Comparison of ENCODE assay signal across 1 cellular context in the genomic region with DNA sequence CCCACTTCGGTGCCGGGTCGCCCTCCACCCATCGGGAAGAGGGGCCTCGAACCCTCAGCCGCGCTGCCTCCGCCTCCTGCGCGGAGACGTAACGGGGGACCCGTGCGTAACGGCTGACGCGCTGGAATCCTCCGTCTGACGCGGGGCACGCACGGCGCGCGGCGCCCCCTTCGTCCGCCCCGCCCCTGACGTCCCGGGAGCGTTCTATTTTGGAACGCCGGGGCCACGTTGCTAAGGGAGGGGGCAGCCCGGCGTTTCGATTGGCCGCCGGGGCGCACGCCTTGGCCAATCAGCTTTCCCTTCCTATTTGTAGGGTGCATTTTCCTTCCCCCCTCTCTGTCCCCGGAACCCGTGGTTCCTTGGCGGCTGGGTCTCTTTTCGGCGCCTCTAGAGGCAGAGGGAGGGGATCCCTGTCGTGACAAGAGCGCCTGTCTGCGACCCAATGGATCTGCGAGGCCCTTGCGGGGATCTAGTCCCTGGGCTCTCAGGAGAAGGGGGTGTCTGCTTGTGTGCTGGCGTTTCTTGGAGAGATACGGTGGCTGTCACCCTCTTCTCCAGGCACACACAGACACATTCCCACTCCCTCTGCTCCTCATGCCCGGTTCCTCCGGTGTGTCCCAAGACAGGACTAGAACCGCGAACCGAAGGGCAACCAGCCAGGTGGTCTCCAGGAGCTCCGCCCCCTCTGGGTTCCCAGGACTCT.
TF ChIP-seq lines count a peak whose summit lies in the region.

No MANE protein-coding gene starts in this region.

TF ChIP-seq in HepG2, 621 proteins besides CTCF, POLR2A, EP300 and RAD21 (continued from another document and continues in another):
- no peak for TF ChIP-seq ZBED4 (CRISPR knock-in tag; IDR thresholded peaks at IDR 0.05; ENCODE audit: borderline replicate concordance)
- TF ChIP-seq MEF2D (CRISPR knock-in tag; IDR thresholded peaks at IDR 0.05) = peak; percentile 71
- TF ChIP-seq ZBTB3 (CRISPR knock-in tag; IDR thresholded peaks at IDR 0.05; ENCODE audit: borderline replicate concordance, low read depth) = 0 out of 2 replicates have a peak, but pooled peaks have one; percentile 38
- TF ChIP-seq, protein P1, sequence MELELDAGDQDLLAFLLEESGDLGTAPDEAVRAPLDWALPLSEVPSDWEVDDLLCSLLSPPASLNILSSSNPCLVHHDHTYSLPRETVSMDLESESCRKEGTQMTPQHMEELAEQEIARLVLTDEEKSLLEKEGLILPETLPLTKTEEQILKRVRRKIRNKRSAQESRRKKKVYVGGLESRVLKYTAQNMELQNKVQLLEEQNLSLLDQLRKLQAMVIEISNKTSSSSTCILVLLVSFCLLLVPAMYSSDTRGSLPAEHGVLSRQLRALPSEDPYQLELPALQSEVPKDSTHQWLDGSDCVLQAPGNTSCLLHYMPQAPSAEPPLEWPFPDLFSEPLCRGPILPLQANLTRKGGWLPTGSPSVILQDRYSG (CRISPR knock-in tag; IDR thresholded peaks at IDR 0.05) = no peak
- TF ChIP-seq HOXA9 (CRISPR knock-in tag; IDR thresholded peaks at IDR 0.05; ENCODE audit: borderline replicate concordance) = no peak
- TF ChIP-seq KMT2B (CRISPR knock-in tag; IDR thresholded peaks at IDR 0.05) = no peak
- TF ChIP-seq PITX1 (CRISPR knock-in tag; IDR thresholded peaks at IDR 0.05) = no peak; the same call in 1 of the 2 replicates
- no peak for TF ChIP-seq SMAD9 (CRISPR knock-in tag; IDR thresholded peaks at IDR 0.05)
- no peak for TF ChIP-seq TEF (CRISPR knock-in tag; IDR thresholded peaks at IDR 0.05)
- no peak for TF ChIP-seq NR3C1 (CRISPR knock-in tag; IDR thresholded peaks at IDR 0.05)
- no peak for TF ChIP-seq ZBTB20 (CRISPR knock-in tag; IDR thresholded peaks at IDR 0.05; ENCODE audit: borderline replicate concordance, low read depth)
- no peak for TF ChIP-seq ZNF615 (CRISPR knock-in tag; IDR thresholded peaks at IDR 0.05; ENCODE audit: borderline replicate concordance)
- peak; percentile 73 for TF ChIP-seq HNF1B (CRISPR knock-in tag; IDR thresholded peaks at IDR 0.05)
- TF ChIP-seq ZBTB1 (CRISPR knock-in tag; IDR thresholded peaks at IDR 0.05; ENCODE audit: borderline replicate concordance) = no peak
- TF ChIP-seq ZBTB7B (CRISPR knock-in tag; IDR thresholded peaks at IDR 0.05) = no peak
- TF ChIP-seq FOSL2 (CRISPR knock-in tag; IDR thresholded peaks at IDR 0.05) = peak; percentile 61
- no peak for TF ChIP-seq ZFP62 (CRISPR knock-in tag; IDR thresholded peaks at IDR 0.05)
- TF ChIP-seq, protein P2, sequence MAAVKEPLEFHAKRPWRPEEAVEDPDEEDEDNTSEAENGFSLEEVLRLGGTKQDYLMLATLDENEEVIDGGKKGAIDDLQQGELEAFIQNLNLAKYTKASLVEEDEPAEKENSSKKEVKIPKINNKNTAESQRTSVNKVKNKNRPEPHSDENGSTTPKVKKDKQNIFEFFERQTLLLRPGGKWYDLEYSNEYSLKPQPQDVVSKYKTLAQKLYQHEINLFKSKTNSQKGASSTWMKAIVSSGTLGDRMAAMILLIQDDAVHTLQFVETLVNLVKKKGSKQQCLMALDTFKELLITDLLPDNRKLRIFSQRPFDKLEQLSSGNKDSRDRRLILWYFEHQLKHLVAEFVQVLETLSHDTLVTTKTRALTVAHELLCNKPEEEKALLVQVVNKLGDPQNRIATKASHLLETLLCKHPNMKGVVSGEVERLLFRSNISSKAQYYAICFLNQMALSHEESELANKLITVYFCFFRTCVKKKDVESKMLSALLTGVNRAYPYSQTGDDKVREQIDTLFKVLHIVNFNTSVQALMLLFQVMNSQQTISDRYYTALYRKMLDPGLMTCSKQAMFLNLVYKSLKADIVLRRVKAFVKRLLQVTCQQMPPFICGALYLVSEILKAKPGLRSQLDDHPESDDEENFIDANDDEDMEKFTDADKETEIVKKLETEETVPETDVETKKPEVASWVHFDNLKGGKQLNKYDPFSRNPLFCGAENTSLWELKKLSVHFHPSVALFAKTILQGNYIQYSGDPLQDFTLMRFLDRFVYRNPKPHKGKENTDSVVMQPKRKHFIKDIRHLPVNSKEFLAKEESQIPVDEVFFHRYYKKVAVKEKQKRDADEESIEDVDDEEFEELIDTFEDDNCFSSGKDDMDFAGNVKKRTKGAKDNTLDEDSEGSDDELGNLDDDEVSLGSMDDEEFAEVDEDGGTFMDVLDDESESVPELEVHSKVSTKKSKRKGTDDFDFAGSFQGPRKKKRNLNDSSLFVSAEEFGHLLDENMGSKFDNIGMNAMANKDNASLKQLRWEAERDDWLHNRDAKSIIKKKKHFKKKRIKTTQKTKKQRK (IDR thresholded peaks at IDR 0.05; ENCODE audit: low read length) = no peak
- peak; percentile 92 for TF ChIP-seq ZNF788 (CRISPR knock-in tag; IDR thresholded peaks at IDR 0.05; ENCODE audit: borderline replicate concordance)
- TF ChIP-seq FOXJ3 (CRISPR knock-in tag; IDR thresholded peaks at IDR 0.05; ENCODE audit: borderline replicate concordance) = no peak
- no peak for TF ChIP-seq CSRNP1 (CRISPR knock-in tag; IDR thresholded peaks at IDR 0.05)
- TF ChIP-seq, protein P3, sequence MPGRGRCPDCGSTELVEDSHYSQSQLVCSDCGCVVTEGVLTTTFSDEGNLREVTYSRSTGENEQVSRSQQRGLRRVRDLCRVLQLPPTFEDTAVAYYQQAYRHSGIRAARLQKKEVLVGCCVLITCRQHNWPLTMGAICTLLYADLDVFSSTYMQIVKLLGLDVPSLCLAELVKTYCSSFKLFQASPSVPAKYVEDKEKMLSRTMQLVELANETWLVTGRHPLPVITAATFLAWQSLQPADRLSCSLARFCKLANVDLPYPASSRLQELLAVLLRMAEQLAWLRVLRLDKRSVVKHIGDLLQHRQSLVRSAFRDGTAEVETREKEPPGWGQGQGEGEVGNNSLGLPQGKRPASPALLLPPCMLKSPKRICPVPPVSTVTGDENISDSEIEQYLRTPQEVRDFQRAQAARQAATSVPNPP (CRISPR knock-in tag; IDR thresholded peaks at IDR 0.05) = no peak
- no peak for TF ChIP-seq SATB2 (CRISPR knock-in tag; IDR thresholded peaks at IDR 0.05)
- TF ChIP-seq GFI1 (CRISPR knock-in tag; IDR thresholded peaks at IDR 0.05; ENCODE audit: borderline replicate concordance) = no peak
- TF ChIP-seq MYC (CRISPR knock-in tag; IDR thresholded peaks at IDR 0.05; ENCODE audit: borderline replicate concordance) = peak; percentile 52; the same call in 1 of the 2 replicates
- peak; percentile 87 for TF ChIP-seq ZNF772 (CRISPR knock-in tag; IDR thresholded peaks at IDR 0.05)
- TF ChIP-seq, protein P4, sequence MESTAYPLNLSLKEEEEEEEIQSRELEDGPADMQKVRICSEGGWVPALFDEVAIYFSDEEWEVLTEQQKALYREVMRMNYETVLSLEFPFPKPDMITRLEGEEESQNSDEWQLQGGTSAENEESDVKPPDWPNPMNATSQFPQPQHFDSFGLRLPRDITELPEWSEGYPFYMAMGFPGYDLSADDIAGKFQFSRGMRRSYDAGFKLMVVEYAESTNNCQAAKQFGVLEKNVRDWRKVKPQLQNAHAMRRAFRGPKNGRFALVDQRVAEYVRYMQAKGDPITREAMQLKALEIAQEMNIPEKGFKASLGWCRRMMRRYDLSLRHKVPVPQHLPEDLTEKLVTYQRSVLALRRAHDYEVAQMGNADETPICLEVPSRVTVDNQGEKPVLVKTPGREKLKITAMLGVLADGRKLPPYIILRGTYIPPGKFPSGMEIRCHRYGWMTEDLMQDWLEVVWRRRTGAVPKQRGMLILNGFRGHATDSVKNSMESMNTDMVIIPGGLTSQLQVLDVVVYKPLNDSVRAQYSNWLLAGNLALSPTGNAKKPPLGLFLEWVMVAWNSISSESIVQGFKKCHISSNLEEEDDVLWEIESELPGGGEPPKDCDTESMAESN (CRISPR knock-in tag; conservative IDR thresholded peaks at IDR 0.05) = 0 out of 2 replicates have a peak, but pooled peaks have one; percentile 30
- no peak for TF ChIP-seq FOXP1 (IDR thresholded peaks at IDR 0.05)
- TF ChIP-seq FOXP1 (CRISPR knock-in tag; IDR thresholded peaks at IDR 0.05) = no peak
- no peak; the same call in 1 of the 2 replicates for TF ChIP-seq ZNF205 (CRISPR knock-in tag; IDR thresholded peaks at IDR 0.05)
- TF ChIP-seq ZNF264 (CRISPR knock-in tag; IDR thresholded peaks at IDR 0.05) = no peak
- no peak for TF ChIP-seq CBX1 (IDR thresholded peaks at IDR 0.05; ENCODE audit: low read depth)
- TF ChIP-seq, protein P5, sequence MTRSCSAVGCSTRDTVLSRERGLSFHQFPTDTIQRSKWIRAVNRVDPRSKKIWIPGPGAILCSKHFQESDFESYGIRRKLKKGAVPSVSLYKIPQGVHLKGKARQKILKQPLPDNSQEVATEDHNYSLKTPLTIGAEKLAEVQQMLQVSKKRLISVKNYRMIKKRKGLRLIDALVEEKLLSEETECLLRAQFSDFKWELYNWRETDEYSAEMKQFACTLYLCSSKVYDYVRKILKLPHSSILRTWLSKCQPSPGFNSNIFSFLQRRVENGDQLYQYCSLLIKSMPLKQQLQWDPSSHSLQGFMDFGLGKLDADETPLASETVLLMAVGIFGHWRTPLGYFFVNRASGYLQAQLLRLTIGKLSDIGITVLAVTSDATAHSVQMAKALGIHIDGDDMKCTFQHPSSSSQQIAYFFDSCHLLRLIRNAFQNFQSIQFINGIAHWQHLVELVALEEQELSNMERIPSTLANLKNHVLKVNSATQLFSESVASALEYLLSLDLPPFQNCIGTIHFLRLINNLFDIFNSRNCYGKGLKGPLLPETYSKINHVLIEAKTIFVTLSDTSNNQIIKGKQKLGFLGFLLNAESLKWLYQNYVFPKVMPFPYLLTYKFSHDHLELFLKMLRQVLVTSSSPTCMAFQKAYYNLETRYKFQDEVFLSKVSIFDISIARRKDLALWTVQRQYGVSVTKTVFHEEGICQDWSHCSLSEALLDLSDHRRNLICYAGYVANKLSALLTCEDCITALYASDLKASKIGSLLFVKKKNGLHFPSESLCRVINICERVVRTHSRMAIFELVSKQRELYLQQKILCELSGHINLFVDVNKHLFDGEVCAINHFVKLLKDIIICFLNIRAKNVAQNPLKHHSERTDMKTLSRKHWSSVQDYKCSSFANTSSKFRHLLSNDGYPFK (CRISPR knock-in tag; IDR thresholded peaks at IDR 0.05; ENCODE audit: borderline replicate concordance) = no peak
- TF ChIP-seq MAFF (IDR thresholded peaks at IDR 0.05; ENCODE audit: low read depth, low read length) = no peak
